Comparison of ENCODE assay signal across 1 cellular context in genomic region chrX:24085133-24085532, GRCh38.
TF ChIP-seq lines count a peak whose summit lies in the region.

No MANE protein-coding gene starts in this region.

TF ChIP-seq in endothelial cell of umbilical vein, 7 proteins besides CTCF, POLR2A, EP300 and RAD21 (continued from another document):
- TF ChIP-seq, protein P1, sequence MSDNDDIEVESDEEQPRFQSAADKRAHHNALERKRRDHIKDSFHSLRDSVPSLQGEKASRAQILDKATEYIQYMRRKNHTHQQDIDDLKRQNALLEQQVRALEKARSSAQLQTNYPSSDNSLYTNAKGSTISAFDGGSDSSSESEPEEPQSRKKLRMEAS (IDR thresholded peaks at IDR 0.05; ENCODE audit: insufficient read depth, insufficient read length) = no peak
- no peak for TF ChIP-seq POLR2AphosphoS5 (IDR thresholded peaks at IDR 0.05; ENCODE audit: insufficient read depth, low read depth, low read length)
TF ChIP-seq in endothelial cell of umbilical vein: peak in this region for 0.
